ENCODE assay signal across 8 cellular contexts in the genomic region with DNA sequence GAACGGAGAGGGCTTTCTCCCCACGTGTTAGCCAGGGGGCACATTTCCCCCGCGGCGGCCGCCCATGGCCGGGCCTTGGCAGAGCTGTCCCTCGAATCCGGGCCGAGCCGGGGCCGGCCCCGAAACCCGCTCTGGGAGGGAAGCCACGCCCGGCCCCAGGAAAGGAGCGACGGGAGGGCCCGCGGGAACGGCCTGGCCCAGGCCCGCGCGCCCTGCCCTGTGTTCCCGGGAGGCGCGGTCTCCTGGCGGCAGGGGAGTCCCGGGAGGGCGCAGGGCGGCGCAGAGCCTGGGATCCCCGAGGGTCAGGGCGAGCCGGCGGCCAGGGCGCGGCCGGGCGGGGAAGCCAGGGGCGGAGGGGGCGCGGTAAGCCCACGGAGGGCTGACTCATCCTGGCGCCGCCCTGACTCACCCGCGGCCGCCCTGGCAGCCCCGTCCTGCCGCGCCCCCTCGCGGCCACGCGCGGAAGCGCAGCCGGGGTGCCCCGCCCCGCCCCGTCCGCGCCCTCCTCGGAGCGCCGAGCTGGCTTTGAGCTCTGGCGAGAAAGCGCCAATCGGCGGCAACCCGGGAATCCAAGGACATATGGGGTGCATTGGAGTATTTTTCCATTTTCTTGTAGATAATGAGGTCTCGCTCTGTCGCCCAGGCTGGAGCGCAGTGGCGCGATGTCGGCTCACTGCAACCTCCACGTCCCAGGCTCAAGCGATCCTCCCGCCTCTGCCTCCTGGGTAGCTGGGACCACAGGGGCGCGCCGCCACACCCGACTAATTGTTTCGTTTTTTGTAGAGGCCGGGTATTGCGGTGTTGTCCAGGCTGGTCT. TPM values are rescaled to one million over a fixed set of nuclear protein-coding genes. Genes with fewer than 3 reads are reported as not detected.
DNase-seq lines count a peak whose midpoint lies in the region; ATAC-seq, FAIRE-seq and TF ChIP-seq lines count a peak whose summit lies in the region.

No MANE protein-coding gene starts in this region.

- ATAC-seq in GM21737 (IDR thresholded peaks at IDR 0.05; ENCODE audit: unreplicated experiment) (peak; percentile 66), right cardiac atrium (peak; percentile 83 to 95)

- H3K4me1 ChIP-seq in DOHH2 (ENCODE audit: control insufficient read depth, low read length) (peaks cover 10% of the 10 kb centered on the region), right cardiac atrium (ENCODE audit: control insufficient read depth, insufficient read depth, low read length) (peaks cover 13% of the 10 kb centered on the region)

- H3K4me3 ChIP-seq in DOHH2 (ENCODE audit: low read length) (peak overlapping the region; percentile 74), right cardiac atrium (ENCODE audit: low read length) (peak overlapping the region; percentile 37)

- no peaks in the 10 kb centered on the region for H3K36me3 ChIP-seq in DOHH2 (ENCODE audit: control insufficient read depth, low read length)

- 0 out of 2 replicates have a peak, but pooled peaks cover 4% of the 10 kb centered on the region for H4K20me1 ChIP-seq in DOHH2 (ENCODE audit: control insufficient read depth, insufficient read depth, low read depth, low read length)

- H3K27ac ChIP-seq in DOHH2 (ENCODE audit: low read depth, low read length) (no peak overlapping the region), right cardiac atrium (ENCODE audit: low read length) (peak overlapping the region; percentile 31)

- TF ChIP-seq CTCF in DOHH2 (IDR thresholded peaks at IDR 0.05; ENCODE audit: low read depth, low read length, poor library complexity, severe bottlenecking) (peak; percentile 61), LNCAP (IDR thresholded peaks at IDR 0.05) (peak; percentile 96)

- WGBS in right cardiac atrium: 8% methylated on average over 88 of the region's 88 CpGs

- H3K27me3 ChIP-seq in DOHH2 (ENCODE audit: control insufficient read depth, low read length) (peaks cover 33% of the 10 kb centered on the region), right cardiac atrium (ENCODE audit: control insufficient read depth, insufficient read depth) (no peaks in the 10 kb centered on the region)

- H3F3A ChIP-seq in DOHH2 (ENCODE audit: control insufficient read depth, insufficient read depth): no peaks in the 10 kb centered on the region

- H3K9me2 ChIP-seq in DOHH2 (replicated peaks; ENCODE audit: control insufficient read depth, low read length): no peaks in the 10 kb centered on the region

- peak; percentile 71 to 78 (median 74) for DNase-seq in T-helper 2 cell
- DNase-seq in amygdala (lab: John Stamatoyannopoulos, UW): peak in 49 of 56 donors; percentile 18 to 86 (median 58)
- DNase-seq in right cardiac atrium: peak; percentile 91 to 95 (median 94)
- DNase-seq in putamen (ENCODE audit: low spot score): peak; percentile 73
- peak; percentile 96 for DNase-seq in urothelium cell line (ENCODE audit: low spot score)

- peak; percentile 94 for FAIRE-seq in urothelium cell line (lab: Jason Lieb, UNC)

- H3K79me2 ChIP-seq in DOHH2 (ENCODE audit: control insufficient read depth, low read length): no peaks in the 10 kb centered on the region

- peak overlapping the region; percentile 84 for H3K4me2 ChIP-seq in DOHH2 (ENCODE audit: low read length)

- no peaks in the 10 kb centered on the region for H3K9me3 ChIP-seq in DOHH2 (ENCODE audit: control insufficient read depth, insufficient read depth, low read length)
- H3K9me3 ChIP-seq in right cardiac atrium (ENCODE audit: control insufficient read depth, low read length): no peaks in the 10 kb centered on the region

- intact Hi-C loops in right cardiac atrium (cut with DNase I): loop anchor here in 2 of 4 donors (2.0 to 5.0 kb wide), 2 partner anchors 81 to 84 kb away; no protein-coding TSS in a partner anchor

RNA-seq across cellular contexts. Expression of a gene that starts 31.8 kb away (rescaled TPM):
- total RNA-seq in right cardiac atrium: under 1 TPM in 1 of 4 donors, not detected in 3; 0.64 TPM
- 1.5 TPM for polyA plus RNA-seq in right cardiac atrium
